19 cellular contexts compared by ENCODE assay signal in the genomic region with DNA sequence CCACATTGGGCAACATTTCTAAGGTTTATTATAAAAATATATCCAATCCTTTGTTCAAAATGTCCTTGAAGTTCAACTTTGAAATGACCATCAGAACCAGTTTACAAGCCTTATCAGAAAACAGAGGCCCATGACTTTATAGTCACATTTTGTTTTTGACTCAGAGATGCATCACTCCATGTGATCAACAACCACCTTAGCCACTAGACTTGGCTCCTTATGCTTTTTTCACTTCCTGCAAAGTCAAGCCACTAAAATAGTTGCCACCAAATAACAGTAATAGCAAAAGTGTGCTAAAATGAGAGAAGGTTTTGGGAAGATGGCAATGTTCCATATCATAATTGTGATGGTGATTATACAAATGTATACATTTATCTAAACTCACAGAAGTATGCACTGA.
A peak's percentile ranks its signal among the peaks of the same experiment; 100 is the strongest.
DNase-seq lines count a peak whose midpoint lies in the region; ATAC-seq and TF ChIP-seq lines count a peak whose summit lies in the region.
"Had no signal": no experiment of that assay in that cellular context is flagged by ENCODE, and none has a peak within 500 bp of the region (broad histone marks: within the 10 kb centered on the region; RNA-seq: fewer than 3 reads in every experiment).

No MANE protein-coding gene starts in this region.

- H3K36me3 ChIP-seq in BLaER1 treated with 17β-estradiol and CSF1 and Interleukin-3, amounts not matched to agents 10 nM and 100 nM: no peaks in the 10 kb centered on the region
- H3K36me3 ChIP-seq in Karpas-422 (ENCODE audit: insufficient read depth, low read length) (no peaks in the 10 kb centered on the region), body of pancreas (replicated peaks in 1 of 2; ENCODE audit: insufficient read depth in 1 of 2, low read depth in 2 of 2) (no peaks in the 10 kb centered on the region), upper lobe of right lung (no peaks in the 10 kb centered on the region)

- TF ChIP-seq POLR2A in body of pancreas (IDR thresholded peaks at IDR 0.05): no peak

- H3K9ac ChIP-seq in BLaER1 treated with 17β-estradiol and CSF1 and Interleukin-3, amounts not matched to agents 10 nM and 100 nM: no peak overlapping the region
- H3K9ac ChIP-seq in Karpas-422 (ENCODE audit: low read length): no peak overlapping the region

- TF ChIP-seq CTCF in epithelial cell of esophagus (IDR thresholded peaks at IDR 0.05; ENCODE audit: insufficient read depth, low read depth, low read length, missing control alignments): no peak
- no peak for TF ChIP-seq CTCF in body of pancreas (IDR thresholded peaks at IDR 0.05)
- no peak for TF ChIP-seq CTCF in upper lobe of right lung (IDR thresholded peaks at IDR 0.05)

- H3K9me2 ChIP-seq in Karpas-422 (replicated peaks; ENCODE audit: insufficient read depth, low read length): no peaks in the 10 kb centered on the region

- H3K4me3 Mint-ChIP-seq in immature natural killer cell: no peak overlapping the region
- H3K4me3 Mint-ChIP-seq: CD4-positive, CD25-positive, alpha-beta regulatory T cell; H9; IgD-negative memory B cell had no signal

- peaks cover 0 to 5% (median 0%) of the 10 kb centered on the region in 11 experiments; a peak in 1 of 22 replicates for H4K20me1 ChIP-seq in BLaER1 treated with 17β-estradiol and CSF1 and Interleukin-3, amounts not matched to agents 10 nM and 100 nM
- H4K20me1 ChIP-seq in Karpas-422 (ENCODE audit: insufficient read depth, low read depth, low read length): no peaks in the 10 kb centered on the region

- ATAC-seq in GM19452 (IDR thresholded peaks at IDR 0.05; ENCODE audit: unreplicated experiment): no peak
- no peak for ATAC-seq in body of pancreas
- no peak for ATAC-seq in upper lobe of right lung

- H3K4me1 ChIP-seq in BLaER1 treated with 17β-estradiol and CSF1 and Interleukin-3, amounts not matched to agents 10 nM and 100 nM: peaks cover 48 to 99% (median 66%) of the 10 kb centered on the region in 10 experiments
- H3K4me1 ChIP-seq in Karpas-422 (ENCODE audit: low read length) (peaks cover 93% of the 10 kb centered on the region), body of pancreas (peaks cover 55% of the 10 kb centered on the region), upper lobe of right lung (peaks cover 61% of the 10 kb centered on the region)

- H3K27me3 Mint-ChIP-seq in immature natural killer cell (ENCODE audit: low read depth in 3 of 3): peaks cover 0 to 3% (median 1%) of the 10 kb centered on the region in 3 donors
- H3K27me3 Mint-ChIP-seq: CD4-positive, CD25-positive, alpha-beta regulatory T cell; IgD-negative memory B cell had no signal

- no peaks in the 10 kb centered on the region for H3K9me3 ChIP-seq in BLaER1 treated with 17β-estradiol and CSF1 and Interleukin-3, amounts not matched to agents 10 nM and 100 nM (replicated peaks in 1 of 11)
- H3K9me3 ChIP-seq in Karpas-422 (ENCODE audit: low read length) (no peaks in the 10 kb centered on the region), body of pancreas (no peaks in the 10 kb centered on the region), upper lobe of right lung (no peaks in the 10 kb centered on the region)

- peaks cover 29% of the 10 kb centered on the region; the same call in 1 of the 2 replicates for H3K79me2 ChIP-seq in Karpas-422 (ENCODE audit: low read length)

- H3K27ac Mint-ChIP-seq in immature natural killer cell: no peak overlapping the region
- H3K27ac Mint-ChIP-seq: CD4-positive, CD25-positive, alpha-beta regulatory T cell; H9 had no signal

- peak overlapping the region in 2 of 11 experiments; percentile 11 to 33; a peak in 3 of 22 replicates for H3K27ac ChIP-seq in BLaER1 treated with 17β-estradiol and CSF1 and Interleukin-3, amounts not matched to agents 10 nM and 100 nM
- peak overlapping the region; percentile 41; the same call in 1 of the 2 replicates for H3K27ac ChIP-seq in Karpas-422 (ENCODE audit: low read length)
- no peak overlapping the region for H3K27ac ChIP-seq in body of pancreas
- H3K27ac ChIP-seq in upper lobe of right lung: no peak overlapping the region

- no peaks in the 10 kb centered on the region for H3K36me3 Mint-ChIP-seq in immature natural killer cell
- H3K36me3 Mint-ChIP-seq: CD4-positive, CD25-positive, alpha-beta regulatory T cell; IgD-negative memory B cell had no signal

- H3K27me3 ChIP-seq in BLaER1 treated with 17β-estradiol and CSF1 and Interleukin-3, amounts not matched to agents 10 nM and 100 nM: no peaks in the 10 kb centered on the region
- no peaks in the 10 kb centered on the region for H3K27me3 ChIP-seq in Karpas-422 (ENCODE audit: low read length)
- H3K27me3 ChIP-seq in body of pancreas: no peaks in the 10 kb centered on the region
- H3K27me3 ChIP-seq in upper lobe of right lung: no peaks in the 10 kb centered on the region

- no peak overlapping the region for H3K4me3 ChIP-seq in BLaER1 treated with 17β-estradiol and CSF1 and Interleukin-3, amounts not matched to agents 10 nM and 100 nM
- no peak overlapping the region for H3K4me3 ChIP-seq in Karpas-422 (ENCODE audit: low read length)
- H3K4me3 ChIP-seq in epithelial cell of esophagus (ENCODE audit: low read length): no peak overlapping the region
- no peak overlapping the region for H3K4me3 ChIP-seq in body of pancreas
- no peak overlapping the region for H3K4me3 ChIP-seq in upper lobe of right lung

- peaks cover 14 to 38% of the 10 kb centered on the region in 2 donors for H3K4me1 Mint-ChIP-seq in immature natural killer cell

- H2AFZ ChIP-seq in Karpas-422 (ENCODE audit: low read length): no peak overlapping the region

- intact Hi-C loops in body of pancreas (cut with DNase I): no loop called here
- intact Hi-C loops in upper lobe of right lung (cut with DNase I): no loop called here

- DNase-seq in ELR (ENCODE audit: low read depth): peak; percentile 28
- no peak for DNase-seq in Karpas-422
- peak; percentile 22 for DNase-seq in epithelial cell of esophagus (ENCODE audit: low read depth)
- DNase-seq in immature natural killer cell: no peak
- DNase-seq in body of pancreas: no peak
- DNase-seq in upper lobe of right lung: no peak
- DNase-seq: CD4-positive, CD25-positive, alpha-beta regulatory T cell; COR-L47; DMS153; H9; MV-4-11; NCI-H187; NCI-H2107; NCI-H510A treated with DMSO at 0.1 percent for 48 hours; NCI-H82; T-helper 1 cell had no signal

- no peaks in the 10 kb centered on the region for H3K9me3 Mint-ChIP-seq in immature natural killer cell
- H3K9me3 Mint-ChIP-seq: H9, IgD-negative memory B cell had no signal

- peak overlapping the region in 7 of 11 experiments; percentile 0 to 91 (median 18); a peak in 10 of 22 replicates for H3K4me2 ChIP-seq in BLaER1 treated with 17β-estradiol and CSF1 and Interleukin-3, amounts not matched to agents 10 nM and 100 nM
- no peak overlapping the region for H3K4me2 ChIP-seq in Karpas-422 (ENCODE audit: low read depth, low read length, poor library complexity, severe bottlenecking)

Comparison
In these comparisons a context has a peak if more than half of its experiments do, and no peak if none do; other contexts are left out.
1. DNase-seq: peak in ELR (single experiment) and epithelial cell of esophagus (single experiment); none in Karpas-422 (single experiment), immature natural killer cell (0 of 3), body of pancreas (0 of 4) and upper lobe of right lung (single experiment).